10 cellular contexts compared by ENCODE assay signal in the genomic region with DNA sequence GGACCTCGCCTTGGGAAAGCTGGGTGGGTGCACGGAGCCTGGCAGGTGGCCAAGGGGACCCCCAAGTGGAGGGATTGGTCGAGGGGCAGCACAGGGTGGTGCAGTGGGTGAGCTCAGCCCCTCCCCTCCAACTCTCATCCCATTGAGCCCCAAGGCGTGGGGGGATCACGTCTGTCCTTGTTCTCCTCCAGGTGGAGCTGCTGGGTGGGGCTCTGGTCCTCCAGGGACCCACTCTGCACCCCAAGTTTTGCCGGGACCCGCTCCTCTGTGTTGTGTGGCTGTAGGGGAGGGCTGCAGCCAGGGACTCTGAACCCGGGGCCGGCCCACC. TPM values are rescaled to one million over a fixed set of nuclear protein-coding genes. Genes with fewer than 3 reads are reported as not detected.
DNase-seq lines count a peak whose midpoint lies in the region; ATAC-seq and TF ChIP-seq lines count a peak whose summit lies in the region.
"Had no signal": no experiment of that assay in that cellular context is flagged by ENCODE, and none has a peak within 500 bp of the region (broad histone marks: within the 10 kb centered on the region; RNA-seq: fewer than 3 reads in every experiment).

No MANE protein-coding gene starts in this region.

- BruUV-seq in IMR-90 (replicated peaks; lab: Mats Ljungman, UMichigan) = no TSS peak

- no peak overlapping the region for H4K91ac ChIP-seq in IMR-90 (ENCODE audit: insufficient read depth, low read depth, low read length)

- H3K4me2 ChIP-seq in IMR-90 (ENCODE audit: low read depth, low read length) (no peak overlapping the region), osteoblast (ENCODE audit: insufficient read depth, low read length) (no peak overlapping the region)

- H2BK15ac ChIP-seq in IMR-90 (ENCODE audit: low read depth, low read length) = no peak overlapping the region

- no peaks in the 10 kb centered on the region for H3K79me2 ChIP-seq in osteoblast (ENCODE audit: insufficient read depth, low read length)

- no peaks in the 10 kb centered on the region for H3K9me3 ChIP-seq in IMR-90 (ENCODE audit: control insufficient read depth, insufficient read depth, low read length)
- H3K9me3 ChIP-seq in osteoblast (ENCODE audit: low read depth, low read length) = no peaks in the 10 kb centered on the region

- no peak overlapping the region for H3K27ac Mint-ChIP-seq in activated CD4-positive, alpha-beta T cell treated with anti-CD3 and anti-CD28 coated beads for 36 hours
- H3K27ac Mint-ChIP-seq in naive thymus-derived CD8-positive, alpha-beta T cell = peak overlapping the region in 2 of 10 donors; percentile 13 to 48

- dilution Hi-C loops in IMR-90 (cut with HindIII; ENCODE audit: low sequenced_read_pairs, unreplicated experiment) = no loop called here

- TF ChIP-seq RAD21 in IMR-90 (IDR thresholded peaks at IDR 0.05; ENCODE audit: low read length) = no peak

- H3K18ac ChIP-seq in IMR-90 (ENCODE audit: low read depth, low read length) = no peak overlapping the region

- H3K4ac ChIP-seq in IMR-90 (ENCODE audit: low read depth, low read length) = no peak overlapping the region

- no peak for DNase-seq in activated CD4-positive, alpha-beta T cell treated with anti-CD3 and anti-CD28 coated beads for 36 hours
- no peak for DNase-seq in activated CD4-positive, alpha-beta T cell treated with anti-CD3 and anti-CD28 coated beads for 1 hour
- no peak for DNase-seq in IMR-90
- DNase-seq in osteoblast (ENCODE audit: insufficient read length, low spot score, missing footprints) = no peak
- no peak for DNase-seq in LoVo (ENCODE audit: low spot score)
- no peak for DNase-seq in C1 segment of cervical spinal cord (lab: John Stamatoyannopoulos, UW)
- no peak for DNase-seq in naive thymus-derived CD8-positive, alpha-beta T cell

- H2BK120ac ChIP-seq in IMR-90 (ENCODE audit: low read depth, low read length) = no peak overlapping the region

- H3K14ac ChIP-seq in IMR-90 (replicated peaks; ENCODE audit: low read depth, low read length) = no peak overlapping the region

- H3K27me3 ChIP-seq in IMR-90 (ENCODE audit: control insufficient read depth, insufficient read depth, low read length) (peaks cover 2% of the 10 kb centered on the region; the same call in 1 of the 2 replicates), osteoblast (ENCODE audit: insufficient read depth, low read length) (no peaks in the 10 kb centered on the region)

- intact Hi-C loops in activated CD4-positive, alpha-beta T cell treated with anti-CD3 and anti-CD28 coated beads for 36 hours (cut with DNase I, micrococcal nuclease) = loop anchor here (1.0 to 10.0 kb wide), 6 partner anchors 86 to 248 kb away; a partner anchor contains a TSS
- intact Hi-C loops in IMR-90 (cut with micrococcal nuclease) = loop anchor here (1.0 kb wide), 3 partner anchors 87 to 248 kb away; no protein-coding TSS in a partner anchor

- no peak overlapping the region for H4K8ac ChIP-seq in IMR-90 (ENCODE audit: low read depth in 2 of 2, low read length in 2 of 2)

- POLR2A ChIA-PET in activated CD4-positive, alpha-beta T cell treated with anti-CD3 and anti-CD28 coated beads for 36 hours (lab: Charles Lee) = interaction anchor here (1.3 kb wide), 1 partner anchor 51 kb away, joined by 5 read pairs; no protein-coding TSS in a partner anchor
- POLR2A ChIA-PET in IMR-90 (lab: Charles Lee; ENCODE audit: unreplicated experiment) = no interaction called here
- POLR2A ChIA-PET in naive thymus-derived CD8-positive, alpha-beta T cell (lab: Charles Lee) = interaction anchor here (0.8 to 3.2 kb wide), 18 partner anchors 9 to 307 kb away, joined by 3 to 17 read pairs (median 4); a partner anchor contains a TSS

- H3K4me3 ChIP-seq in IMR-90 (ENCODE audit: insufficient read depth, low read depth, low read length) (no peak overlapping the region), osteoblast (ENCODE audit: insufficient read depth, low read length) (no peak overlapping the region)

- TF ChIP-seq CTCF in IMR-90 (conservative IDR thresholded peaks at IDR 0.05; ENCODE audit: low read depth, low read length) (no peak), osteoblast (IDR thresholded peaks at IDR 0.05; ENCODE audit: extremely low read depth, low read depth, low read length) (peak; percentile 26)

- peaks cover 33% of the 10 kb centered on the region for H3K4me1 Mint-ChIP-seq in activated CD4-positive, alpha-beta T cell treated with anti-CD3 and anti-CD28 coated beads for 36 hours
- H3K4me1 Mint-ChIP-seq in naive thymus-derived CD8-positive, alpha-beta T cell = peaks cover 19 to 46% (median 39%) of the 10 kb centered on the region in 4 donors

- H2AFZ ChIP-seq in IMR-90 (replicated peaks; ENCODE audit: low read length, poor library complexity) (peak overlapping the region; percentile 53), osteoblast (ENCODE audit: low read length) (no peak overlapping the region)

- WGBS in IMR-90 (ENCODE audit: extremely low coverage in 2 of 2, insufficient read length in 1 of 2), 2 experiments = no CpG with 5 or more reads among the region's 9 CpGs

- no peaks in the 10 kb centered on the region for H3K4me1 ChIP-seq in IMR-90 (ENCODE audit: control insufficient read depth, insufficient read depth, low read length)
- H3K4me1 ChIP-seq in osteoblast (ENCODE audit: insufficient read depth, low read length) = no peaks in the 10 kb centered on the region

- no peak overlapping the region for H3K9ac ChIP-seq in IMR-90 (ENCODE audit: low read depth, low read length)

- H3K23ac ChIP-seq in IMR-90 (ENCODE audit: low read depth, low read length) = no peak overlapping the region

- H3K9me1 ChIP-seq in IMR-90 (ENCODE audit: insufficient read depth, low read length) = no peaks in the 10 kb centered on the region

- H2BK20ac ChIP-seq in IMR-90 (ENCODE audit: low read depth, low read length) = no peak overlapping the region

- no peak overlapping the region for H2BK5ac ChIP-seq in IMR-90 (ENCODE audit: low read depth, low read length, poor library complexity, severe bottlenecking)

- no peaks in the 10 kb centered on the region for H3K79me1 ChIP-seq in IMR-90 (ENCODE audit: low read depth in 1 of 2, low read length in 2 of 2)

- no peak overlapping the region for H2AK5ac ChIP-seq in IMR-90 (ENCODE audit: low read depth, low read length)

- no peaks in the 10 kb centered on the region for H3K27me3 Mint-ChIP-seq in activated CD4-positive, alpha-beta T cell treated with anti-CD3 and anti-CD28 coated beads for 36 hours
- H3K27me3 Mint-ChIP-seq in naive thymus-derived CD8-positive, alpha-beta T cell = peaks cover 0 to 3% (median 0%) of the 10 kb centered on the region in 5 donors

- peaks cover 15% of the 10 kb centered on the region for H3K36me3 ChIP-seq in IMR-90 (ENCODE audit: control insufficient read depth, insufficient read depth, low read length)
- H3K36me3 ChIP-seq in osteoblast (ENCODE audit: insufficient read depth, low read length) = peaks cover 5% of the 10 kb centered on the region

- ATAC-seq in activated CD4-positive, alpha-beta T cell treated with anti-CD3 and anti-CD28 coated beads for 36 hours = no peak
- ATAC-seq in IMR-90 (ENCODE audit: low read depth) = no peak; the same call in 1 of the 2 replicates
- no peak for ATAC-seq in naive thymus-derived CD8-positive, alpha-beta T cell

- H3K4me3 Mint-ChIP-seq in activated CD4-positive, alpha-beta T cell treated with anti-CD3 and anti-CD28 coated beads for 36 hours = peak overlapping the region; percentile 66
- peak overlapping the region in 2 of 10 donors; percentile 83 to 84 for H3K4me3 Mint-ChIP-seq in naive thymus-derived CD8-positive, alpha-beta T cell

- H4K20me1 ChIP-seq in IMR-90 (ENCODE audit: insufficient read depth, low read length) = no peaks in the 10 kb centered on the region; the same call in 1 of the 2 replicates
- peaks cover 3% of the 10 kb centered on the region for H4K20me1 ChIP-seq in osteoblast (ENCODE audit: insufficient read depth, low read length)

- CTCF ChIA-PET in activated CD4-positive, alpha-beta T cell treated with anti-CD3 and anti-CD28 coated beads for 36 hours (lab: Charles Lee) = interaction anchor here (0.5 to 2.7 kb wide), 39 partner anchors 9 to 347 kb away, joined by 3 to 32 read pairs (median 5); a partner anchor contains a TSS
- CTCF ChIA-PET in IMR-90 (lab: Yijun Ruan, JAX) = interaction anchor here (0.6 to 3.1 kb wide), 7 partner anchors 11 to 249 kb away, joined by 3 to 27 read pairs (median 4); a partner anchor contains a TSS

- in situ Hi-C loops in IMR-90 (cut with MboI; ENCODE audit: low sequenced_read_pairs) = loop anchor here (10.0 kb wide), 1 partner anchor 251 kb away; no protein-coding TSS in a partner anchor

- no peak overlapping the region for H4K5ac ChIP-seq in IMR-90 (ENCODE audit: low read depth, low read length)

- no peaks in the 10 kb centered on the region for H3K36me3 Mint-ChIP-seq in activated CD4-positive, alpha-beta T cell treated with anti-CD3 and anti-CD28 coated beads for 36 hours (ENCODE audit: low read depth)
- no peaks in the 10 kb centered on the region for H3K36me3 Mint-ChIP-seq in naive thymus-derived CD8-positive, alpha-beta T cell

- no peaks in the 10 kb centered on the region for H3K9me3 Mint-ChIP-seq in activated CD4-positive, alpha-beta T cell treated with anti-CD3 and anti-CD28 coated beads for 36 hours (ENCODE audit: low read depth)
- no peaks in the 10 kb centered on the region for H3K9me3 Mint-ChIP-seq in naive thymus-derived CD8-positive, alpha-beta T cell

- no peak for TF ChIP-seq POLR2A in IMR-90 (IDR thresholded peaks at IDR 0.05; ENCODE audit: low read depth, low read length)

- H2AK9ac ChIP-seq in IMR-90 (replicated peaks; ENCODE audit: low read depth, low read length, poor library complexity) = no peak overlapping the region

- H3K27ac ChIP-seq in IMR-90 (ENCODE audit: insufficient read depth, low read length) (no peak overlapping the region), cingulate gyrus (ENCODE audit: low read depth, low read length) (peak overlapping the region; percentile 83), osteoblast (ENCODE audit: low read depth, low read length) (no peak overlapping the region)

- no peak overlapping the region for H3K56ac ChIP-seq in IMR-90 (ENCODE audit: extremely low read depth, insufficient read depth, low read length)

RNA-seq across cellular contexts. Expression of a gene that starts 3.6 kb away (rescaled TPM):
- total RNA-seq in activated CD4-positive, alpha-beta T cell treated with anti-CD3 and anti-CD28 coated beads for 36 hours = 1 to 10 TPM; 1.3 to 1.6 TPM
- not detected in 2 replicates for total RNA-seq in IMR-90 (2012; rRNA removed)
- not detected in 2 replicates for polyA plus RNA-seq in IMR-90 (2012; rRNA removed)
- polyA plus RNA-seq in IMR-90 (2012; cell fraction: cytosol; rRNA removed) = not detected in 2 replicates
- polyA plus RNA-seq in IMR-90 (2012; cell fraction: nucleus; rRNA removed; ENCODE audit: low replicate concordance) = 0.02 and 0.03 TPM in 2 replicates
- total RNA-seq in osteoblast = not detected in 2 replicates
- total RNA-seq in naive thymus-derived CD8-positive, alpha-beta T cell = under 1 TPM in 1 of 2 experiments, not detected in 1; 0.13 TPM
- polyA plus RNA-seq in naive thymus-derived CD8-positive, alpha-beta T cell = 1 to 10 TPM; 1.2 to 1.6 (median 1.6) TPM
- total RNA-seq: mammary epithelial cell had no signal
- polyA plus RNA-seq: AG04450, mammary epithelial cell had no signal

RNA-seq across cellular contexts. Expression of a gene that starts 7.4 kb away (rescaled TPM):
- 10 to 100 TPM; 20.4 to 23.7 TPM for total RNA-seq in activated CD4-positive, alpha-beta T cell treated with anti-CD3 and anti-CD28 coated beads for 36 hours
- total RNA-seq in IMR-90 (2012; rRNA removed) (3.8 and 4.4 TPM in 2 replicates), osteoblast (19.4 and 20.3 TPM in 2 replicates)
- 46.0 and 52.3 TPM in 2 replicates for polyA plus RNA-seq in IMR-90 (2012; rRNA removed)
- polyA plus RNA-seq in IMR-90 (2012; cell fraction: cytosol; rRNA removed) = 11.9 and 56.9 TPM in 2 replicates
- 194 and 536 TPM in 2 replicates for polyA plus RNA-seq in IMR-90 (2012; cell fraction: nucleus; rRNA removed; ENCODE audit: low replicate concordance)
- 10 to 100 TPM; 37.0 to 41.5 TPM for total RNA-seq in naive thymus-derived CD8-positive, alpha-beta T cell
- polyA plus RNA-seq in naive thymus-derived CD8-positive, alpha-beta T cell = 1 to 10 TPM; 3.9 to 9.4 (median 4.7) TPM

RNA-seq across cellular contexts. Expression of a gene that starts 10.5 kb away (rescaled TPM):
- 10 to 100 TPM; 21.0 to 23.1 TPM for total RNA-seq in activated CD4-positive, alpha-beta T cell treated with anti-CD3 and anti-CD28 coated beads for 36 hours
- total RNA-seq in IMR-90 (2012; rRNA removed) (2.7 and 2.8 TPM in 2 replicates), osteoblast (10.0 and 10.1 TPM in 2 replicates)
- polyA plus RNA-seq in IMR-90 (2012; rRNA removed) = 58.1 and 74.0 TPM in 2 replicates
- polyA plus RNA-seq in IMR-90 (2012; cell fraction: cytosol; rRNA removed) = 57.6 and 91.2 TPM in 2 replicates
- 327 and 712 TPM in 2 replicates for polyA plus RNA-seq in IMR-90 (2012; cell fraction: nucleus; rRNA removed; ENCODE audit: low replicate concordance)
- 1 to 10 TPM; 2.8 to 4.3 TPM for total RNA-seq in naive thymus-derived CD8-positive, alpha-beta T cell
- polyA plus RNA-seq in naive thymus-derived CD8-positive, alpha-beta T cell = 1 to 10 TPM; 2.1 to 9.3 (median 4.2) TPM

RNA-seq across cellular contexts. Expression of a gene that starts 18.4 kb away (rescaled TPM):
- total RNA-seq in activated CD4-positive, alpha-beta T cell treated with anti-CD3 and anti-CD28 coated beads for 36 hours = under 1 TPM in 1 of 2 experiments, not detected in 1; 0.19 TPM
- total RNA-seq in IMR-90 (2012; rRNA removed) = not detected in 2 replicates
- polyA plus RNA-seq in IMR-90 (2012; rRNA removed) = not detected in 2 replicates
- polyA plus RNA-seq in IMR-90 (2012; cell fraction: cytosol; rRNA removed) = not detected in 2 replicates
- polyA plus RNA-seq in IMR-90 (2012; cell fraction: nucleus; rRNA removed; ENCODE audit: low replicate concordance) = 0.09 TPM in 1 of 2 replicates, not detected in the other
- not detected in 2 replicates for total RNA-seq in osteoblast
- total RNA-seq in naive thymus-derived CD8-positive, alpha-beta T cell = not detected
- polyA plus RNA-seq in naive thymus-derived CD8-positive, alpha-beta T cell = not detected
- polyA plus RNA-seq: AG04450 had no signal

RNA-seq across cellular contexts. Expression of a gene that starts 34.9 kb away (rescaled TPM):
- total RNA-seq in activated CD4-positive, alpha-beta T cell treated with anti-CD3 and anti-CD28 coated beads for 36 hours = 1 to 10 TPM; 6.4 to 8.8 TPM
- 3.3 and 3.4 TPM in 2 replicates for total RNA-seq in IMR-90 (2012; rRNA removed)
- 4.9 and 6.4 TPM in 2 replicates for polyA plus RNA-seq in IMR-90 (2012; rRNA removed)
- 3.1 and 4.5 TPM in 2 replicates for polyA plus RNA-seq in IMR-90 (2012; cell fraction: cytosol; rRNA removed)
- polyA plus RNA-seq in IMR-90 (2012; cell fraction: nucleus; rRNA removed; ENCODE audit: low replicate concordance) = 3.0 and 9.5 TPM in 2 replicates
- 0.88 and 1.1 TPM in 2 replicates for total RNA-seq in osteoblast
- under 1 TPM; 0.27 to 0.44 TPM for total RNA-seq in naive thymus-derived CD8-positive, alpha-beta T cell
- polyA plus RNA-seq in naive thymus-derived CD8-positive, alpha-beta T cell = under 1 TPM in 2 of 3 donors, not detected in 1; 0.23 to 0.27 TPM
